12 cellular contexts compared by ENCODE assay signal in genomic region chr17:54903375-54903774, GRCh38. TPM values are rescaled to one million over a fixed set of nuclear protein-coding genes. Genes with fewer than 3 reads are reported as not detected.
DNase-seq lines count a peak whose midpoint lies in the region; TF ChIP-seq lines count a peak whose summit lies in the region.
"Had no signal": no experiment of that assay in that cellular context is flagged by ENCODE, and none has a peak within 500 bp of the region (broad histone marks: within the 10 kb centered on the region; RNA-seq: fewer than 3 reads in every experiment).

No MANE protein-coding gene starts in this region.

- TF ChIP-seq CTCF in Calu3 (IDR thresholded peaks at IDR 0.05; ENCODE audit: unreplicated experiment) = no peak
- TF ChIP-seq CTCF in left ventricle myocardium inferior (IDR thresholded peaks at IDR 0.05; ENCODE audit: borderline replicate concordance) = no peak
- TF ChIP-seq CTCF in osteocyte (IDR thresholded peaks at IDR 0.05) = no peak
- no peak for TF ChIP-seq CTCF in GM20000 (IDR thresholded peaks at IDR 0.05; ENCODE audit: extremely low read depth, missing control alignments)

- H3K4me3 ChIP-seq in left ventricle myocardium inferior = no peak overlapping the region
- H3K4me3 ChIP-seq: BLaER1 had no signal

- BruUV-seq in Calu3 (replicated peaks; lab: Mats Ljungman, UMichigan) = no TSS peak

- H3K4me3 Mint-ChIP-seq in Calu3 (ENCODE audit: low read depth, unreplicated experiment) (no peak overlapping the region), osteocyte (ENCODE audit: unreplicated experiment) (peak overlapping the region; percentile 50)

- H3K27me3 ChIP-seq in left ventricle myocardium inferior (ENCODE audit: low read depth) = peaks cover 4% of the 10 kb centered on the region
- H3K27me3 ChIP-seq: BLaER1 had no signal

- H3K9me3 Mint-ChIP-seq in Calu3 (ENCODE audit: low read depth, unreplicated experiment) = no peaks in the 10 kb centered on the region
- no peaks in the 10 kb centered on the region for H3K9me3 Mint-ChIP-seq in osteocyte (ENCODE audit: unreplicated experiment)
- H3K9me3 Mint-ChIP-seq: neural crest cell had no signal

- H3K4me1 ChIP-seq in left ventricle myocardium inferior = peaks cover 23% of the 10 kb centered on the region
- H3K4me1 ChIP-seq: BLaER1 had no signal

- no peaks in the 10 kb centered on the region for H3K9me3 ChIP-seq in left ventricle myocardium inferior (replicated peaks)

- DNase-seq in Calu3 = peak; percentile 47
- DNase-seq in NCI-H446 treated with DMSO at 0.1 percent for 48 hours (lab: John Stamatoyannopoulos, UW) = peak; percentile 37
- peak; percentile 48 for DNase-seq in left ventricle myocardium inferior
- DNase-seq in osteocyte (ENCODE audit: extremely low spot score, unreplicated experiment) = no peak
- no peak for DNase-seq in GM20000 (ENCODE audit: low spot score)
- DNase-seq in T1000 (lab: John Stamatoyannopoulos, UW) = no peak
- no peak for DNase-seq in stimulated activated CD4-positive, alpha-beta T cell treated with anti-CD3 and anti-CD28 coated beads, Interleukin-1b, Interleukin-23, amount 100 ng/mL, for 48 hours
- DNase-seq in OCI-M1 (lab: John Stamatoyannopoulos, UW) = no peak
- DNase-seq: NCI-H1417 treated with DMSO at 0.1 percent for 48 hours, NCI-H748 treated with DMSO at 0.1 percent for 48 hours had no signal

- H3K27me3 Mint-ChIP-seq in Calu3 (ENCODE audit: unreplicated experiment) (no peaks in the 10 kb centered on the region), osteocyte (ENCODE audit: unreplicated experiment) (peaks cover under 1% of the 10 kb centered on the region)

- H3K36me3 Mint-ChIP-seq in Calu3 (ENCODE audit: insufficient read depth, unreplicated experiment) (peaks cover 36% of the 10 kb centered on the region), osteocyte (ENCODE audit: unreplicated experiment) (peaks cover 28% of the 10 kb centered on the region)

- H3K27ac Mint-ChIP-seq in Calu3 (ENCODE audit: unreplicated experiment) (no peak overlapping the region), osteocyte (ENCODE audit: unreplicated experiment) (no peak overlapping the region)

- no peak overlapping the region for H3K27ac ChIP-seq in left ventricle myocardium inferior (replicated peaks)
- H3K27ac ChIP-seq: BLaER1 had no signal

- no peaks in the 10 kb centered on the region for H3K36me3 ChIP-seq in left ventricle myocardium inferior
- H3K36me3 ChIP-seq: BLaER1 had no signal

- intact Hi-C loops in Calu3 (cut with micrococcal nuclease; ENCODE audit: unreplicated experiment) (loop anchor here (1.0 to 10.0 kb wide), 2 partner anchors 57 to 381 kb away; no protein-coding TSS in a partner anchor), left ventricle myocardium inferior (cut with micrococcal nuclease) (no loop called here)

- H3K4me1 Mint-ChIP-seq in Calu3 (ENCODE audit: low read depth, unreplicated experiment) (peaks cover 21% of the 10 kb centered on the region), osteocyte (ENCODE audit: unreplicated experiment) (peaks cover 36% of the 10 kb centered on the region)

- CTCF ChIA-PET in Calu3 (lab: Charles Lee) = no interaction called here

RNA-seq across cellular contexts. Expression of gene TOM1L1, which starts 2.7 kb away (rescaled TPM):
- total RNA-seq in Calu3 (2022) = 37.2 and 46.8 TPM in 2 replicates
- total RNA-seq in left ventricle myocardium inferior = 9.0 TPM
- 33.9 and 34.6 TPM in 2 replicates for total RNA-seq in osteocyte

Comparison
In these comparisons a context has a peak if more than half of its experiments do, and no peak if none do; other contexts are left out.
1. DNase-seq: peak in Calu3 (single experiment), NCI-H446 treated with DMSO at 0.1 percent for 48 hours (single experiment) and left ventricle myocardium inferior (single experiment); none in osteocyte (single experiment), GM20000 (single experiment), T1000 (single experiment), stimulated activated CD4-positive, alpha-beta T cell treated with anti-CD3 and anti-CD28 coated beads, Interleukin-1b, Interleukin-23, amount 100 ng/mL, for 48 hours (single experiment) and OCI-M1 (single experiment).